In the genomic region with DNA sequence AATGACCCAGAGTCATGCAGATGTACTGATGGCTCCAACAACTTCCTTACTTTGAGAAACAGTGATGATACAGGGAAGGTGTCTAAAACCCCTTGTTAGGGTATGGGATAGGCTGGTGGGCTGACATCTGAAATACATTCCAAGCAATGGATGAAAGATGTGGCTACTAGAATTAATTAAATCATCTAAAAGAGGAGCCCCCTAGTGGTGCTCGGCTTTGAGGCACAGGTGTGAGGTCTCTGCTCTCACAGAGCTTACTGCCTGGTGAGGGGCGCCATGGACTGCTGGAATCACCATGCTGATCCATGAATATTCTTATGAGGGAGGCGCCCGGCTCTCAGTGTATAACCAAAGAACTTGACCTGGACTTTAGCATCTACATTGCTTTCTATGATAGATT, we compare ENCODE assay signal across 8 cellular contexts.
A peak's percentile ranks its signal among the peaks of the same experiment; 100 is the strongest.
DNase-seq lines count a peak whose midpoint lies in the region; ATAC-seq and TF ChIP-seq lines count a peak whose summit lies in the region.

No MANE protein-coding gene starts in this region.

- DNase-seq in EL (peak; percentile 10), KG1 (lab: John Stamatoyannopoulos, UW) (peak; percentile 12), adipocyte (ENCODE audit: low read depth) (peak; percentile 15), nephron progenitor cell (no peak)

- no peaks in the 10 kb centered on the region for H3K4me1 Mint-ChIP-seq in nephron progenitor cell

- H3K36me3 ChIP-seq in adipocyte (ENCODE audit: control insufficient read depth, insufficient read depth, low read length, severe bottlenecking) = no peaks in the 10 kb centered on the region

- H3K27me3 Mint-ChIP-seq in nephron progenitor cell (ENCODE audit: low read depth, poor library complexity) = peaks cover 7% of the 10 kb centered on the region

- no peak for ATAC-seq in HG03159 (IDR thresholded peaks at IDR 0.05; ENCODE audit: unreplicated experiment)
- ATAC-seq in GM21447 (IDR thresholded peaks at IDR 0.05; ENCODE audit: unreplicated experiment) = no peak
- ATAC-seq in HG02610 (IDR thresholded peaks at IDR 0.05; ENCODE audit: unreplicated experiment) = no peak
- no peak for ATAC-seq in HG03108 (IDR thresholded peaks at IDR 0.05; ENCODE audit: unreplicated experiment)

- no peaks in the 10 kb centered on the region for H3K9me3 ChIP-seq in adipocyte (ENCODE audit: control insufficient read depth, low read length)

- H3K9ac ChIP-seq in adipocyte (ENCODE audit: low read length) = no peak overlapping the region

- no peak overlapping the region for H3K4me3 ChIP-seq in adipocyte (ENCODE audit: low read length)

- no peaks in the 10 kb centered on the region for H3K36me3 Mint-ChIP-seq in nephron progenitor cell (ENCODE audit: low read depth)

- no peak overlapping the region for H3K27ac Mint-ChIP-seq in nephron progenitor cell

- H3K4me3 Mint-ChIP-seq in nephron progenitor cell = no peak overlapping the region

- peak; percentile 31 for TF ChIP-seq CTCF in nephron progenitor cell (IDR thresholded peaks at IDR 0.05)

- H3K4me1 ChIP-seq in adipocyte (ENCODE audit: control insufficient read depth, insufficient read depth, low read length) = no peaks in the 10 kb centered on the region

- H3K27me3 ChIP-seq in adipocyte (replicated peaks; ENCODE audit: control insufficient read depth, insufficient read depth, low read length) = peaks cover 8% of the 10 kb centered on the region

- no peaks in the 10 kb centered on the region for H3K9me3 Mint-ChIP-seq in nephron progenitor cell
